ENCODE assay signal across 9 cellular contexts in the genomic region with DNA sequence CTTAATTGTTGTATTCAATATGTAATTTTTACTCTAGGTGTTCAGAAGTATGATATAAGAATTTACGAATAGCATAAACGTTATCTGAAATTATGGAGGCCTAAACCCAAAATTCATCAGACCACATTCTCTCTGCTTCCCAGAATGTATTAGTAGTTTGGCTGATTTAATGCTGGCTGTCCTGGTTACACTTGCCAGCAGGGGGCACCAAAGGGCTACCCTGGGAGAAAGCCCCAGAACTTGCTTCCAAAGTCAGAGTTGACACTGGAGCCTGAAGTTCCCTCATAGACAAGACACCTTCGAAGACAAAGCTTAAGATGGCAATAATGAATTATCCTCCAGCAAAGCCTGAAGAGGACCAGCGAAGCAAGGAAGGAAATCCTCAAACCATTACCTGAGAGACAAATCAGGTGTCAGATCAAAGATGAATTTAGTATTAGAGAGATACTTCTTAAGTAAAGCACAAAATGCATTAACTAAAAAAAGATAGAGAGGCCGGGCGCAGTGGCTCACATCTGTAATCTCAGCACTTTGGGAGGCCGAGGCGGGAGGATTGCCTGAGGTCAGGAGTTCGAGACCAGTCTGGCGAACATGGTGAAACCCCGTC. TPM values are rescaled to one million over a fixed set of nuclear protein-coding genes. Genes with fewer than 3 reads are reported as not detected.
DNase-seq lines count a peak whose midpoint lies in the region; ATAC-seq, FAIRE-seq and TF ChIP-seq lines count a peak whose summit lies in the region.
"Had no signal": no experiment of that assay in that cellular context is flagged by ENCODE, and none has a peak within 500 bp of the region (broad histone marks: within the 10 kb centered on the region; RNA-seq: fewer than 3 reads in every experiment).

No MANE protein-coding gene starts in this region.

- FAIRE-seq in frontal cortex (lab: Jason Lieb, UNC), result no peak
- FAIRE-seq: islet of Langerhans had no signal

- H3K36me3 ChIP-seq in A673 (ENCODE audit: insufficient read depth, low read length, poor library complexity, severe bottlenecking) (no peaks in the 10 kb centered on the region), esophagus squamous epithelium (no peaks in the 10 kb centered on the region), psoas muscle (ENCODE audit: insufficient read depth in 1 of 2, low read depth in 1 of 2) (no peaks in the 10 kb centered on the region)

- no peak for TF ChIP-seq POLR2A in NB4 (IDR thresholded peaks at IDR 0.05; ENCODE audit: extremely low read depth, insufficient read length)
- no peak for TF ChIP-seq POLR2A in esophagus squamous epithelium (IDR thresholded peaks at IDR 0.05)

- ATAC-seq in psoas muscle, result peak in 2 of 4 donors; percentile 58 to 75
- ATAC-seq in stimulated activated memory B cell treated with anti-CD40 and anti-IgM and Interleukin-4, amounts not matched to agents 10 μg/mL and 1 μg/mL and 100 μg/mL, for 72 hours, result no peak

- 72 to 76% methylated on average over 9 to 11 of the region's 11 CpGs for WGBS in esophagus squamous epithelium, 2 donors
- WGBS in psoas muscle, 3 donors, result 65 to 82% (median 80%) methylated on average over 11 of the region's 11 CpGs

- TF ChIP-seq CTCF in A673 (conservative IDR thresholded peaks at IDR 0.05; ENCODE audit: low read depth, low read length), result peak; percentile 83
- TF ChIP-seq CTCF in GM12873 (IDR thresholded peaks at IDR 0.05; ENCODE audit: insufficient read depth, low read depth, low read length, missing control alignments), result peak; percentile 85
- TF ChIP-seq CTCF in NB4 (IDR thresholded peaks at IDR 0.05; ENCODE audit: low read depth, low read length), result peak; percentile 61
- peak; percentile 50 to 72 (median 66) for TF ChIP-seq CTCF in esophagus squamous epithelium (IDR thresholded peaks at IDR 0.05)
- TF ChIP-seq CTCF in psoas muscle (IDR thresholded peaks at IDR 0.05), result peak; percentile 73

- H3K4me1 ChIP-seq in A673 (ENCODE audit: insufficient read depth, low read length, poor library complexity, severe bottlenecking) (no peaks in the 10 kb centered on the region), esophagus squamous epithelium (no peaks in the 10 kb centered on the region), psoas muscle (no peaks in the 10 kb centered on the region)

- CTCF ChIA-PET in A673 (lab: Charles Lee), result no interaction called here

- H3K27me3 ChIP-seq in A673 (replicated peaks; ENCODE audit: insufficient read depth, low read depth, low read length, poor library complexity) (no peaks in the 10 kb centered on the region), esophagus squamous epithelium (no peaks in the 10 kb centered on the region), psoas muscle (ENCODE audit: insufficient read depth in 3 of 3, low read length in 2 of 3) (no peaks in the 10 kb centered on the region)

- no peaks in the 10 kb centered on the region for H3K4me1 Mint-ChIP-seq in stimulated activated memory B cell treated with anti-CD40 and anti-IgM and Interleukin-4, amounts not matched to agents 10 μg/mL and 1 μg/mL and 100 μg/mL, for 72 hours

- BruUV-seq in A673 (replicated peaks; lab: Mats Ljungman, UMichigan), result no TSS peak

- H3K9me3 ChIP-seq in A673 (ENCODE audit: low read depth, low read length, poor library complexity, severe bottlenecking) (no peaks in the 10 kb centered on the region), esophagus squamous epithelium (no peaks in the 10 kb centered on the region), psoas muscle (no peaks in the 10 kb centered on the region)

- H3K36me3 Mint-ChIP-seq in stimulated activated memory B cell treated with anti-CD40 and anti-IgM and Interleukin-4, amounts not matched to agents 10 μg/mL and 1 μg/mL and 100 μg/mL, for 72 hours, result no peaks in the 10 kb centered on the region

- no peak overlapping the region for H3K27ac ChIP-seq in A673 (ENCODE audit: low read depth, low read length, poor library complexity, severe bottlenecking)
- H3K27ac ChIP-seq in esophagus squamous epithelium, result no peak overlapping the region
- H3K27ac ChIP-seq in psoas muscle, result no peak overlapping the region

- no peak overlapping the region for H3K27ac Mint-ChIP-seq in stimulated activated memory B cell treated with anti-CD40 and anti-IgM and Interleukin-4, amounts not matched to agents 10 μg/mL and 1 μg/mL and 100 μg/mL, for 72 hours

- peak; percentile 64 for DNase-seq in A673 (ENCODE audit: low spot score)
- DNase-seq in NB4 (ENCODE audit: low read depth), result peak; percentile 59
- DNase-seq in activated CD8-positive, alpha-beta memory T cell treated with anti-CD3 and anti-CD28 coated beads for 24 hours, result peak; percentile 80
- DNase-seq in esophagus squamous epithelium (lab: John Stamatoyannopoulos, UW), result no peak
- peak; percentile 56 to 71 for DNase-seq in psoas muscle
- no peak for DNase-seq in frontal cortex (ENCODE audit: low spot score in 2 of 2)

- intact Hi-C loops in A673 (cut with micrococcal nuclease; ENCODE audit: unreplicated experiment), result loop anchor here (2.0 kb wide), 1 partner anchor 1376 kb away; no protein-coding TSS in a partner anchor
- intact Hi-C loops in esophagus squamous epithelium (cut with DNase I), result no loop called here
- intact Hi-C loops in psoas muscle (cut with DNase I), result loop anchor here (5.0 to 10.0 kb wide), 4 partner anchors 72 to 962 kb away; no protein-coding TSS in a partner anchor

- no peak overlapping the region for H3K4me3 Mint-ChIP-seq in stimulated activated memory B cell treated with anti-CD40 and anti-IgM and Interleukin-4, amounts not matched to agents 10 μg/mL and 1 μg/mL and 100 μg/mL, for 72 hours

- no peaks in the 10 kb centered on the region for H3K9me3 Mint-ChIP-seq in stimulated activated memory B cell treated with anti-CD40 and anti-IgM and Interleukin-4, amounts not matched to agents 10 μg/mL and 1 μg/mL and 100 μg/mL, for 72 hours

- no peak overlapping the region for H3K4me3 ChIP-seq in A673 (ENCODE audit: low read depth, low read length, poor library complexity, severe bottlenecking)
- H3K4me3 ChIP-seq in NB4 (ENCODE audit: low read depth, low read length), result no peak overlapping the region
- no peak overlapping the region for H3K4me3 ChIP-seq in esophagus squamous epithelium
- H3K4me3 ChIP-seq in psoas muscle, result no peak overlapping the region

- no peaks in the 10 kb centered on the region for H3K27me3 Mint-ChIP-seq in stimulated activated memory B cell treated with anti-CD40 and anti-IgM and Interleukin-4, amounts not matched to agents 10 μg/mL and 1 μg/mL and 100 μg/mL, for 72 hours

- POLR2A ChIA-PET in A673 (lab: Charles Lee; ENCODE audit: low non-redundant PET), result no interaction called here

RNA-seq across cellular contexts. Expression of gene ANOS1, which starts 11.3 kb away (rescaled TPM):
- total RNA-seq in A673 (2021) (0.06 and 0.07 TPM in 2 replicates), esophagus squamous epithelium (1 to 10 TPM; 1.3 to 3.8 (median 2.1) TPM), psoas muscle (10 to 100 TPM in 1 of 4 donors, 1 to 10 TPM in 3; 3.4 to 11.7 (median 5.9) TPM), frontal cortex (23.2 TPM)
- polyA plus RNA-seq in psoas muscle, result 1 to 10 TPM in 2 of 3 donors, under 1 TPM in 1; 0.55 to 2.2 (median 1.7) TPM

RNA-seq across cellular contexts. Expression of gene FAM9A, which starts 58.0 kb away (rescaled TPM):
- not detected in 2 replicates for total RNA-seq in A673 (2021)
- not detected for total RNA-seq in esophagus squamous epithelium
- not detected for total RNA-seq in psoas muscle
- not detected for polyA plus RNA-seq in psoas muscle
- total RNA-seq in frontal cortex, result not detected

Comparison
In these comparisons a context has a peak if more than half of its experiments do, and no peak if none do; other contexts are left out.
1. DNase-seq: peak in A673 (single experiment), NB4 (single experiment), activated CD8-positive, alpha-beta memory T cell treated with anti-CD3 and anti-CD28 coated beads for 24 hours (single experiment) and psoas muscle (2 of 2); none in esophagus squamous epithelium (single experiment) and frontal cortex (0 of 2).
2. Peak in every context shown above with its lines, with median percentiles within 50 percentile points of each other: CTCF ChIP-seq.